ENCODE assay signal across 8 cellular contexts in genomic region chr19:45092747-45093678, GRCh38. TPM values are rescaled to one million over a fixed set of nuclear protein-coding genes. Genes with fewer than 3 reads are reported as not detected.
A peak's percentile ranks its signal among the peaks of the same experiment; 100 is the strongest.
DNase-seq lines count a peak whose midpoint lies in the region; ATAC-seq, FAIRE-seq and TF ChIP-seq lines count a peak whose summit lies in the region.

Gene PPP1R37 (plus strand): TSS chr19:45093179. CDS start chr19:45093326, 147 bp downstream.

- peak; percentile 47; the same call in 1 of the 2 replicates for TF ChIP-seq CTCF in GM12875 (IDR thresholded peaks at IDR 0.05; ENCODE audit: borderline replicate concordance, insufficient read depth, low read depth, low read length)

- under 1% methylated on average over 103 of the region's 103 CpGs for WGBS in right cardiac atrium

- H3K4me1 Mint-ChIP-seq in T-helper 2 cell treated with Interferon-gamma antibody and Interleukin-4, amounts not matched to agents 5 μg/mL and 100 μg/mL, for 36 hours (ENCODE audit: low read depth): peaks cover 37% of the 10 kb centered on the region

- H3K27me3 Mint-ChIP-seq in T-helper 2 cell treated with Interferon-gamma antibody and Interleukin-4, amounts not matched to agents 5 μg/mL and 100 μg/mL, for 36 hours (ENCODE audit: low read depth): no peaks in the 10 kb centered on the region

- no peaks in the 10 kb centered on the region for H3K9me3 ChIP-seq in right cardiac atrium (ENCODE audit: control insufficient read depth, low read length)

- H3K27ac Mint-ChIP-seq in T-helper 2 cell treated with Interferon-gamma antibody and Interleukin-4, amounts not matched to agents 5 μg/mL and 100 μg/mL, for 36 hours: peak within 1 kb of the TSS; percentile 91

- ATAC-seq in HG02885 (IDR thresholded peaks at IDR 0.05; ENCODE audit: poor library complexity, unreplicated experiment): peak; percentile 66
- peak; percentile 88 to 90 for ATAC-seq in right cardiac atrium

- peaks cover 8% of the 10 kb centered on the region for H3K4me1 ChIP-seq in right cardiac atrium (ENCODE audit: control insufficient read depth, insufficient read depth, low read length)

- no peaks in the 10 kb centered on the region for H3K9me3 Mint-ChIP-seq in T-helper 2 cell treated with Interferon-gamma antibody and Interleukin-4, amounts not matched to agents 5 μg/mL and 100 μg/mL, for 36 hours

- peak within 1 kb of the TSS; percentile 84 for H3K4me3 Mint-ChIP-seq in T-helper 2 cell treated with Interferon-gamma antibody and Interleukin-4, amounts not matched to agents 5 μg/mL and 100 μg/mL, for 36 hours

- intact Hi-C loops in right cardiac atrium (cut with DNase I): no loop called here

- peaks cover 24% of the 10 kb centered on the region for H3K36me3 Mint-ChIP-seq in T-helper 2 cell treated with Interferon-gamma antibody and Interleukin-4, amounts not matched to agents 5 μg/mL and 100 μg/mL, for 36 hours (ENCODE audit: low read depth)

- H3K27me3 ChIP-seq in right cardiac atrium (ENCODE audit: control insufficient read depth, insufficient read depth): no peaks in the 10 kb centered on the region

- H3K27ac ChIP-seq in right cardiac atrium (ENCODE audit: low read length): peak within 1 kb of the TSS; percentile 88

- peak; percentile 44 for FAIRE-seq in urothelium cell line (lab: Jason Lieb, UNC)

- H3K4me3 ChIP-seq in GM12875 (ENCODE audit: low read depth, low read length): peak within 1 kb of the TSS; percentile 82
- peak within 1 kb of the TSS; percentile 75 for H3K4me3 ChIP-seq in right cardiac atrium (ENCODE audit: low read length)

- peak; percentile 98 for DNase-seq in NCI-H2029 (lab: John Stamatoyannopoulos, UW)
- peak; percentile 93 for DNase-seq in T-helper 2 cell treated with Interferon-gamma antibody and Interleukin-4, amounts not matched to agents 5 μg/mL and 100 μg/mL, for 36 hours (ENCODE audit: low spot score)
- DNase-seq in anterior cingulate cortex (lab: John Stamatoyannopoulos, UW): peak; percentile 42 to 94 (median 87)
- peak; percentile 95 to 97 (median 97) for DNase-seq in right cardiac atrium
- peak; percentile 91 for DNase-seq in pulmonary artery endothelial cell (ENCODE audit: low read depth, low spot score)
- peak; percentile 96 for DNase-seq in urothelium cell line (ENCODE audit: low spot score)

RNA-seq across cellular contexts. Expression of gene PPP1R37, which starts in this region (rescaled TPM):
- total RNA-seq in right cardiac atrium (10 to 100 TPM; 16.5 to 24.9 (median 18.9) TPM), pulmonary artery endothelial cell (23.2 and 25.4 TPM in 2 replicates)
- polyA plus RNA-seq in right cardiac atrium: 23.4 TPM

Comparison
In these comparisons a context has a peak if more than half of its experiments do, and no peak if none do; other contexts are left out.
1. Peak in every context shown above with its lines: DNase-seq, ATAC-seq, H3K4me3 ChIP-seq and H3K27ac ChIP-seq.